15 cellular contexts compared by ENCODE assay signal in the genomic region with DNA sequence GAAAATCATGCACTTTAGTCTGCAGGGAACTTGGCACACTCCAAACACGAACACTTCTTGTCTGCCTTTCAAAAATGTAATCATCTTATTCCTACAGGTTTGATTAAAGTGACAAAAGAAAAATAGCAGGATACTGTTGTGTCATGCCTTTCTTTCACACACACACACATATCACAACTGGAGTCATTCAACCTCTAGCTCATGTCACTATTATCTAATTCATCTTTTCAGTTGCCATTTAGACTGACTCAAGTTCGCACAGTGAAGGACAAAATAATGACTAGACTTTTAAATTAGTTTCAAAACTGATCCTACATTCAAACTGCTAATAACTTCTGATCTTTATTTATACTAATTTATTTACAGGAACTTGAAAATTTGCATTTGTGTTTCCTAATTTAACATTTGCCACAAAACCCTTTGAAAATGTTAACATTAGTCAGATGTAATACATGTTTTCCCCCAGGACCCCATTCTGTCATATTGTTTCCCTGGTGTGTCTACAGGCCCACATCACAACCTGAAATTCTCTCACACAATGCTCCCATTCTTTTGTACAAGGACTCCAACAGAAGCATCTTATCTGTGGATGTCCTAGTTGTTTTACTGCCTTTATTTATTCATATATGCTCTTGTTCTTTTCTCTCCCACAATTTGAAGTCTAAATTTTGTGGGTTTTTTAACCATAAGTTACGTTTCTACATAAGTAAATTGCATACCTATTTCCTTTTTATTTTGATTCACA.
DNase-seq lines count a peak whose midpoint lies in the region.
"Had no signal": no experiment of that assay in that cellular context is flagged by ENCODE, and none has a peak within 500 bp of the region (broad histone marks: within the 10 kb centered on the region; RNA-seq: fewer than 3 reads in every experiment).

No MANE protein-coding gene starts in this region.

- no peaks in the 10 kb centered on the region for H3K27me3 ChIP-seq in layer of hippocampus (ENCODE audit: control insufficient read depth, insufficient read depth, low read length)
- H3K27me3 ChIP-seq: BLaER1 treated with 17β-estradiol and CSF1 and Interleukin-3, amounts not matched to agents 10 nM and 100 nM had no signal

- H3K27ac ChIP-seq in caudate nucleus (ENCODE audit: low read depth, low read length) (peak overlapping the region; percentile 75), layer of hippocampus (ENCODE audit: low read depth, low read length) (peak overlapping the region; percentile 80), substantia nigra (ENCODE audit: low read depth, low read length, poor library complexity, severe bottlenecking) (peak overlapping the region; percentile 78)
- H3K27ac ChIP-seq: BLaER1 treated with 17β-estradiol and CSF1 and Interleukin-3, amounts not matched to agents 10 nM and 100 nM had no signal

- DNase-seq in COLO829 (ENCODE audit: low spot score) (peak; percentile 1), caudate nucleus (lab: John Stamatoyannopoulos, UW) (no peak), substantia nigra (lab: John Stamatoyannopoulos, UW) (peak in 1 of 49 donors; percentile 19), kidney glomerular epithelial cell (lab: John Stamatoyannopoulos, UW) (no peak), SIG-M5 treated with dmso at 0.1 percent for 504 hours (lab: John Stamatoyannopoulos, UW; ENCODE audit: unreplicated experiment) (no peak), SW480 (ENCODE audit: low spot score) (no peak)
- no peak for DNase-seq in stimulated activated CD4-positive, alpha-beta T cell treated with anti-CD3 and anti-CD28 coated beads, Interleukin-1b, Interleukin-23, amount 100 ng/mL, for 48 hours
- DNase-seq: 8988T; AML-193; CD4-positive, CD25-positive, alpha-beta regulatory T cell; DMS79; GOT3; H9 had no signal
